In genomic region chr1:171467626-171468025, GRCh38 we compare ENCODE assay signal across 15 cellular contexts. TPM values are rescaled to one million over a fixed set of nuclear protein-coding genes. Genes with fewer than 3 reads are reported as not detected.
A peak's percentile ranks its signal among the peaks of the same experiment; 100 is the strongest.
DNase-seq lines count a peak whose midpoint lies in the region; ATAC-seq and TF ChIP-seq lines count a peak whose summit lies in the region.
"Had no signal": no experiment of that assay in that cellular context is flagged by ENCODE, and none has a peak within 500 bp of the region (broad histone marks: within the 10 kb centered on the region; RNA-seq: fewer than 3 reads in every experiment).

No MANE protein-coding gene starts in this region.

- H3K9ac ChIP-seq in neural progenitor cell: no peak overlapping the region

- H3K27me3 ChIP-seq in ACC112 (ENCODE audit: insufficient read depth, low read length): no peaks in the 10 kb centered on the region
- H3K27me3 ChIP-seq in osteoblast (ENCODE audit: insufficient read depth, low read length): no peaks in the 10 kb centered on the region
- H3K27me3 ChIP-seq in neural progenitor cell: no peaks in the 10 kb centered on the region

- H3K4me3 ChIP-seq in ACC112 (ENCODE audit: low read depth, low read length) (no peak overlapping the region), epithelial cell of esophagus (ENCODE audit: low read length) (no peak overlapping the region), osteoblast (ENCODE audit: insufficient read depth, low read length) (no peak overlapping the region), neural progenitor cell (no peak overlapping the region)
- H3K4me3 ChIP-seq: K562 had no signal

- H2AFZ ChIP-seq in ACC112 (ENCODE audit: low read length, unreplicated experiment): no peak overlapping the region
- H2AFZ ChIP-seq in osteoblast (ENCODE audit: low read length): no peak overlapping the region
- no peak overlapping the region for H2AFZ ChIP-seq in neural progenitor cell (replicated peaks)

- ATAC-seq in WTC11: no peak
- no peak for ATAC-seq in naive thymus-derived CD8-positive, alpha-beta T cell
- ATAC-seq: K562 had no signal

- POLR2A ChIA-PET in WTC11 (lab: Charles Lee): no interaction called here
- POLR2A ChIA-PET in naive thymus-derived CD8-positive, alpha-beta T cell (lab: Charles Lee): no interaction called here

- no peak for DNase-seq in WTC11 (ENCODE audit: low spot score)
- DNase-seq in epithelial cell of esophagus (ENCODE audit: low read depth): peak; percentile 37
- DNase-seq in osteoblast (ENCODE audit: insufficient read length, low spot score, missing footprints): no peak
- DNase-seq in dermis blood vessel endothelial cell: no peak
- DNase-seq in naive thymus-derived CD8-positive, alpha-beta T cell: no peak
- no peak for DNase-seq in neural progenitor cell (ENCODE audit: low spot score)
- DNase-seq: C1 segment of cervical spinal cord, DND-41, MV-4-11, NCI-H1417, NCI-H187 treated with DMSO at 0.1 percent for 48 hours, NCI-H2171, NCI-H748 treated with DMSO at 0.1 percent for 48 hours had no signal

- H3K9me3 Mint-ChIP-seq in WTC11 (peaks cover 20% of the 10 kb centered on the region), neural progenitor cell (no peaks in the 10 kb centered on the region)
- no peaks in the 10 kb centered on the region for H3K9me3 Mint-ChIP-seq in naive thymus-derived CD8-positive, alpha-beta T cell

- H3K36me3 Mint-ChIP-seq in WTC11 (no peaks in the 10 kb centered on the region), neural progenitor cell (no peaks in the 10 kb centered on the region)
- no peaks in the 10 kb centered on the region for H3K36me3 Mint-ChIP-seq in naive thymus-derived CD8-positive, alpha-beta T cell

- H3K4me2 ChIP-seq in osteoblast (ENCODE audit: insufficient read depth, low read length): no peak overlapping the region
- H3K4me2 ChIP-seq in neural progenitor cell: no peak overlapping the region

- no peaks in the 10 kb centered on the region for H3F3A ChIP-seq in neural progenitor cell (ENCODE audit: low read depth)

- H3K79me2 ChIP-seq in ACC112 (ENCODE audit: control insufficient read depth, insufficient read depth, low read length, unreplicated experiment) (no peaks in the 10 kb centered on the region), osteoblast (ENCODE audit: insufficient read depth, low read length) (no peaks in the 10 kb centered on the region), neural progenitor cell (ENCODE audit: low read depth) (no peaks in the 10 kb centered on the region)

- H3K9me3 ChIP-seq in osteoblast (ENCODE audit: low read depth, low read length) (no peaks in the 10 kb centered on the region), neural progenitor cell (ENCODE audit: low read depth) (no peaks in the 10 kb centered on the region)

- H3K27ac Mint-ChIP-seq in WTC11: no peak overlapping the region
- H3K27ac Mint-ChIP-seq in naive thymus-derived CD8-positive, alpha-beta T cell: no peak overlapping the region
- H3K27ac Mint-ChIP-seq in neural progenitor cell: no peak overlapping the region

- H3K27me3 Mint-ChIP-seq in WTC11 (ENCODE audit: low read depth): no peaks in the 10 kb centered on the region; the same call in 1 of the 2 replicates
- H3K27me3 Mint-ChIP-seq in naive thymus-derived CD8-positive, alpha-beta T cell: peaks cover 0 to 1% (median 0%) of the 10 kb centered on the region in 5 donors
- H3K27me3 Mint-ChIP-seq in neural progenitor cell (ENCODE audit: insufficient read depth, low read depth): peaks cover 10% of the 10 kb centered on the region

- peaks cover 12% of the 10 kb centered on the region for H3K4me1 ChIP-seq in ACC112 (ENCODE audit: control insufficient read depth, insufficient read depth, low read length, unreplicated experiment)
- H3K4me1 ChIP-seq in osteoblast (ENCODE audit: insufficient read depth, low read length): peaks cover 12% of the 10 kb centered on the region
- H3K4me1 ChIP-seq in neural progenitor cell: no peaks in the 10 kb centered on the region

- H3K36me3 ChIP-seq in ACC112 (ENCODE audit: insufficient read depth, low read length): no peaks in the 10 kb centered on the region
- H3K36me3 ChIP-seq in osteoblast (ENCODE audit: insufficient read depth, low read length): no peaks in the 10 kb centered on the region
- no peaks in the 10 kb centered on the region for H3K36me3 ChIP-seq in neural progenitor cell

- CTCF ChIA-PET in WTC11 (lab: Charles Lee): interaction anchor here (0.7 kb wide), 1 partner anchor 12 kb away, joined by 3 read pairs; no protein-coding TSS in a partner anchor

- no peak overlapping the region for H3K4me3 Mint-ChIP-seq in WTC11
- H3K4me3 Mint-ChIP-seq in naive thymus-derived CD8-positive, alpha-beta T cell: no peak overlapping the region
- no peak overlapping the region for H3K4me3 Mint-ChIP-seq in neural progenitor cell

- no peak for TF ChIP-seq CTCF in WTC11 (IDR thresholded peaks at IDR 0.05)
- no peak for TF ChIP-seq CTCF in epithelial cell of esophagus (IDR thresholded peaks at IDR 0.05; ENCODE audit: insufficient read depth, low read depth, low read length, missing control alignments)
- no peak for TF ChIP-seq CTCF in osteoblast (IDR thresholded peaks at IDR 0.05; ENCODE audit: extremely low read depth, low read depth, low read length)
- no peak for TF ChIP-seq CTCF in neural progenitor cell (IDR thresholded peaks at IDR 0.05)

- H3K27ac ChIP-seq in ACC112 (ENCODE audit: low read depth, low read length) (peak overlapping the region; percentile 73), osteoblast (ENCODE audit: low read depth, low read length) (peak overlapping the region; percentile 76), neural progenitor cell (no peak overlapping the region)

- H3K4me1 Mint-ChIP-seq in WTC11: no peaks in the 10 kb centered on the region
- H3K4me1 Mint-ChIP-seq in naive thymus-derived CD8-positive, alpha-beta T cell: no peaks in the 10 kb centered on the region
- H3K4me1 Mint-ChIP-seq in neural progenitor cell: no peaks in the 10 kb centered on the region

- no peaks in the 10 kb centered on the region for H4K20me1 ChIP-seq in osteoblast (ENCODE audit: insufficient read depth, low read length)
- H4K20me1 ChIP-seq in neural progenitor cell (ENCODE audit: low read depth): no peaks in the 10 kb centered on the region

TF ChIP-seq in WTC11, 78 proteins besides CTCF, POLR2A, EP300 and RAD21:
- TF ChIP-seq, protein P1, sequence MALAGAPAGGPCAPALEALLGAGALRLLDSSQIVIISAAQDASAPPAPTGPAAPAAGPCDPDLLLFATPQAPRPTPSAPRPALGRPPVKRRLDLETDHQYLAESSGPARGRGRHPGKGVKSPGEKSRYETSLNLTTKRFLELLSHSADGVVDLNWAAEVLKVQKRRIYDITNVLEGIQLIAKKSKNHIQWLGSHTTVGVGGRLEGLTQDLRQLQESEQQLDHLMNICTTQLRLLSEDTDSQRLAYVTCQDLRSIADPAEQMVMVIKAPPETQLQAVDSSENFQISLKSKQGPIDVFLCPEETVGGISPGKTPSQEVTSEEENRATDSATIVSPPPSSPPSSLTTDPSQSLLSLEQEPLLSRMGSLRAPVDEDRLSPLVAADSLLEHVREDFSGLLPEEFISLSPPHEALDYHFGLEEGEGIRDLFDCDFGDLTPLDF (CRISPR knock-in tag; IDR thresholded peaks at IDR 0.05): no peak
- TF ChIP-seq IRF2 (CRISPR knock-in tag; IDR thresholded peaks at IDR 0.05; ENCODE audit: borderline replicate concordance, low read depth) (no peak), ZNF416 (CRISPR knock-in tag; IDR thresholded peaks at IDR 0.05) (no peak), CBFB (CRISPR knock-in tag; IDR thresholded peaks at IDR 0.05; ENCODE audit: low read depth) (no peak), ZNF396 (CRISPR knock-in tag; IDR thresholded peaks at IDR 0.05; ENCODE audit: borderline replicate concordance) (no peak), NFYB (CRISPR knock-in tag; conservative IDR thresholded peaks at IDR 0.05; ENCODE audit: low read depth) (no peak)
- TF ChIP-seq, protein P2, sequence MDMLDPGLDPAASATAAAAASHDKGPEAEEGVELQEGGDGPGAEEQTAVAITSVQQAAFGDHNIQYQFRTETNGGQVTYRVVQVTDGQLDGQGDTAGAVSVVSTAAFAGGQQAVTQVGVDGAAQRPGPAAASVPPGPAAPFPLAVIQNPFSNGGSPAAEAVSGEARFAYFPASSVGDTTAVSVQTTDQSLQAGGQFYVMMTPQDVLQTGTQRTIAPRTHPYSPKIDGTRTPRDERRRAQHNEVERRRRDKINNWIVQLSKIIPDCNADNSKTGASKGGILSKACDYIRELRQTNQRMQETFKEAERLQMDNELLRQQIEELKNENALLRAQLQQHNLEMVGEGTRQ (CRISPR knock-in tag; IDR thresholded peaks at IDR 0.05): peak; percentile 25; the same call in 1 of the 2 replicates

RNA-seq across cellular contexts. Expression of gene PRRC2C, which starts 17.7 kb away (rescaled TPM):
- total RNA-seq in WTC11 (2021) (199 to 236 TPM (median 203 TPM) in 3 replicates), osteoblast (40.5 and 52.2 TPM in 2 replicates), dermis blood vessel endothelial cell (58.0 and 84.7 TPM in 2 replicates), neural progenitor cell (ENCODE audit: low replicate concordance) (89.9 and 90.9 TPM in 2 replicates)
- total RNA-seq in naive thymus-derived CD8-positive, alpha-beta T cell: 100 to 1,000 TPM; 310 to 337 TPM
- 10 to 100 TPM; 30.0 to 82.8 (median 53.5) TPM for polyA plus RNA-seq in naive thymus-derived CD8-positive, alpha-beta T cell
